Comparison of ENCODE assay signal across 1 cellular context in the genomic region with DNA sequence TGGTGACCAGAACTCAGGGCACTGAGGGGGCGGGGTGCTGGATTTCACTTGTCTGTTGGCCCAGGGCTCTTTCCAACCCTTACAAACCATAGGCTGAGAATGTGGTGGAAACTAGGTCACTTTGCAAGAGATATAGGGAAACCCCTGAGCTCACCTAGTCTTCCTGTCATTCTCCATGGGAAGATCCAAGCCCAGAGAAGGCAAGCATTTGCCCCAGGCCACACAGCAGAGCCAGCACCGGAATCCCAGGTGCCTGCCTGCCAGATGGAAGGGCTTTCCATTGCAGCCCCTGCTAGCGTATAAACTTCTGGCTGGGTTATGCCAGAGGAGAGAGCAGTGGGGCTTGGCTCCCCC.
TF ChIP-seq lines count a peak whose summit lies in the region.

No MANE protein-coding gene starts in this region.

TF ChIP-seq in endothelial cell of umbilical vein, 7 proteins besides CTCF, POLR2A, EP300 and RAD21:
- TF ChIP-seq POLR2AphosphoS5 (IDR thresholded peaks at IDR 0.05; ENCODE audit: insufficient read depth, low read depth, low read length) (no peak), GATA2 (IDR thresholded peaks at IDR 0.05; ENCODE audit: insufficient read depth, insufficient read length, low read depth, low read length) (no peak), FOS (IDR thresholded peaks at IDR 0.05; ENCODE audit: borderline replicate concordance, insufficient read depth, low read length) (no peak), JUN (IDR thresholded peaks at IDR 0.05; ENCODE audit: borderline replicate concordance, insufficient read depth, insufficient read length, low read depth) (no peak), MYC (IDR thresholded peaks at IDR 0.05; ENCODE audit: low read depth, low read length) (no peak), EZH2 (IDR thresholded peaks at IDR 0.05; ENCODE audit: borderline replicate concordance, low read depth, low read length, severe bottlenecking) (no peak)
- TF ChIP-seq, protein P1, sequence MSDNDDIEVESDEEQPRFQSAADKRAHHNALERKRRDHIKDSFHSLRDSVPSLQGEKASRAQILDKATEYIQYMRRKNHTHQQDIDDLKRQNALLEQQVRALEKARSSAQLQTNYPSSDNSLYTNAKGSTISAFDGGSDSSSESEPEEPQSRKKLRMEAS (IDR thresholded peaks at IDR 0.05; ENCODE audit: insufficient read depth, insufficient read length) = no peak
